Comparison of ENCODE assay signal across 25 cellular contexts in genomic region chr14:25463475-25463874, GRCh38.
"Had no signal": no experiment of that assay in that cellular context is flagged by ENCODE, and none has a peak within 500 bp of the region (broad histone marks: within the 10 kb centered on the region; RNA-seq: fewer than 3 reads in every experiment).

No MANE protein-coding gene starts in this region.

- FAIRE-seq: TTC549 had no signal

- H3K4me3 ChIP-seq: ascending aorta, cardiac muscle cell, colonic mucosa, left ventricle myocardium inferior, lung, right lobe of liver, vagina had no signal

- H3K9me3 ChIP-seq: ascending aorta, colonic mucosa, left ventricle myocardium inferior, vagina had no signal

- H3K4me1 ChIP-seq: ascending aorta, colonic mucosa, left ventricle myocardium inferior, vagina had no signal

- H3K27ac ChIP-seq: ascending aorta, cardiac muscle cell, colonic mucosa, left ventricle myocardium inferior, right lobe of liver, vagina, VCaP had no signal

- DNase-seq: activated CD4-positive, alpha-beta T cell treated with anti-CD3 and anti-CD28 coated beads for 48 hours; activated CD4-positive, alpha-beta T cell treated with anti-CD3 and anti-CD28 coated beads, Interleukin-2, amount 50 U/mL, for 48 hours; activated CD8-positive, alpha-beta memory T cell treated with anti-CD3 and anti-CD28 coated beads for 24 hours; activated effector memory CD4-positive, alpha-beta T cell treated with anti-CD3 and anti-CD28 coated beads, Interleukin-2, amount 50 U/mL, for 16 hours; activated naive CD4-positive, alpha-beta T cell treated with anti-CD3 and anti-CD28 coated beads, Interleukin-2, amount 10 ng/mL, durations not matched to agents 7 days and 5 days; activated naive CD8-positive, alpha-beta T cell treated with anti-CD3 and anti-CD28 coated beads, Interleukin-2, amount 10 ng/mL, durations not matched to agents 7 days and 5 days; activated T-cell treated with anti-CD3 and anti-CD28 coated beads, Interleukin-2, amount 50 U/mL, for 1 hour; cerebellar nuclear complex; colonic mucosa; effector memory CD4-positive, alpha-beta T cell; glutamatergic neuron; islet precursor cell; left ventricle myocardium inferior; mesendoderm; natural killer cell; stimulated activated CD4-positive, alpha-beta T cell treated with anti-CD3 and anti-CD28 coated beads, Interleukin-12 subunit alpha, Interleukin-12 subunit beta, amount 100 ng/mL, for 4 hours; stimulated activated CD4-positive, alpha-beta T cell treated with anti-CD3 and anti-CD28 coated beads, Interleukin-4, amount 100 ng/mL, for 1 hour; T-helper 9 cell had no signal

- H3K27me3 ChIP-seq: ascending aorta, cardiac muscle cell, colonic mucosa, right lobe of liver, vagina had no signal

- H3K36me3 ChIP-seq: ascending aorta, cardiac muscle cell, colonic mucosa, left ventricle myocardium inferior, right lobe of liver, vagina had no signal

- ATAC-seq: natural killer cell had no signal
